17 cellular contexts compared by ENCODE assay signal in genomic region chr4:13092702-13093101, GRCh38.
A peak's percentile ranks its signal among the peaks of the same experiment; 100 is the strongest.
DNase-seq lines count a peak whose midpoint lies in the region; ATAC-seq and TF ChIP-seq lines count a peak whose summit lies in the region.
"Had no signal": no experiment of that assay in that cellular context is flagged by ENCODE, and none has a peak within 500 bp of the region (broad histone marks: within the 10 kb centered on the region; RNA-seq: fewer than 3 reads in every experiment).

No MANE protein-coding gene starts in this region.

- DNase-seq in NCI-H226 (peak; percentile 50), esophagus muscularis mucosa (ENCODE audit: extremely low spot score) (no peak), left ventricle myocardium superior (no peak), GM19240 (ENCODE audit: insufficient read length, low spot score) (no peak), NOMO-1 (lab: John Stamatoyannopoulos, UW; ENCODE audit: unreplicated experiment in 2 of 2) (no peak), HCEC 1CT (no peak), GM10248 (ENCODE audit: extremely low spot score) (no peak)
- DNase-seq: ACHN; Calu3; CD4-positive, CD25-positive, alpha-beta regulatory T cell; DMS79; NCI-H1048; NCI-H1694 treated with DMSO at 0.1 percent for 48 hours; NCI-H774; SIG-M5 had no signal

- no peaks in the 10 kb centered on the region for H3K9me3 ChIP-seq in esophagus muscularis mucosa
- no peaks in the 10 kb centered on the region for H3K9me3 ChIP-seq in subcutaneous abdominal adipose tissue (ENCODE audit: control insufficient read depth in 5 of 5, low read length in 5 of 5)

- ATAC-seq in left ventricle myocardium superior = peak; percentile 94
- ATAC-seq: HCT116 had no signal

- TF ChIP-seq EP300 in esophagus muscularis mucosa (IDR thresholded peaks at IDR 0.05) = no peak

- no peaks in the 10 kb centered on the region for H3K27me3 ChIP-seq in esophagus muscularis mucosa
- no peaks in the 10 kb centered on the region for H3K27me3 ChIP-seq in subcutaneous abdominal adipose tissue (ENCODE audit: control insufficient read depth in 5 of 5, insufficient read depth in 4 of 5, low read length in 5 of 5)

- CTCF ChIA-PET in GM10248 (lab: Yijun Ruan, JAX) = no interaction called here

- 67% methylated on average over 1 of the region's 1 CpG for WGBS in esophagus muscularis mucosa

- no peak overlapping the region for H3K9ac ChIP-seq in subcutaneous abdominal adipose tissue (ENCODE audit: low read length in 5 of 5)

- H3K4me3 ChIP-seq in esophagus muscularis mucosa (no peak overlapping the region), subcutaneous abdominal adipose tissue (ENCODE audit: low read depth in 1 of 5, low read length in 5 of 5) (no peak overlapping the region)

- POLR2A ChIA-PET in GM10248 (lab: Yijun Ruan, JAX) = no interaction called here

- TF ChIP-seq CTCF in esophagus muscularis mucosa (IDR thresholded peaks at IDR 0.05) (no peak), GM10248 (IDR thresholded peaks at IDR 0.05; ENCODE audit: control extremely low read depth, extremely low read depth, low read depth, missing control alignments) (no peak)

- intact Hi-C loops in esophagus muscularis mucosa (cut with DNase I) (no loop called here), left ventricle myocardium superior (cut with micrococcal nuclease) (no loop called here)

- peaks cover 0 to 26% (median 18%) of the 10 kb centered on the region in 4 donors for H3K4me1 ChIP-seq in esophagus muscularis mucosa
- H3K4me1 ChIP-seq in subcutaneous abdominal adipose tissue (ENCODE audit: control insufficient read depth in 5 of 5, insufficient read depth in 5 of 5, low read length in 5 of 5) = peaks cover 0 to 14% (median 4%) of the 10 kb centered on the region in 5 donors

- no peak for TF ChIP-seq POLR2A in esophagus muscularis mucosa (IDR thresholded peaks at IDR 0.05; ENCODE audit: low read depth)

- no peaks in the 10 kb centered on the region for H3K36me3 ChIP-seq in esophagus muscularis mucosa
- H3K36me3 ChIP-seq in subcutaneous abdominal adipose tissue (ENCODE audit: control insufficient read depth in 5 of 5, insufficient read depth in 5 of 5, low read length in 5 of 5) = no peaks in the 10 kb centered on the region

- H3K27ac ChIP-seq in esophagus muscularis mucosa (replicated peaks in 1 of 4) (peak overlapping the region; percentile 10 to 45 (median 21)), subcutaneous abdominal adipose tissue (ENCODE audit: low read depth, low read length) (peak overlapping the region; percentile 63)
